In the genomic region with DNA sequence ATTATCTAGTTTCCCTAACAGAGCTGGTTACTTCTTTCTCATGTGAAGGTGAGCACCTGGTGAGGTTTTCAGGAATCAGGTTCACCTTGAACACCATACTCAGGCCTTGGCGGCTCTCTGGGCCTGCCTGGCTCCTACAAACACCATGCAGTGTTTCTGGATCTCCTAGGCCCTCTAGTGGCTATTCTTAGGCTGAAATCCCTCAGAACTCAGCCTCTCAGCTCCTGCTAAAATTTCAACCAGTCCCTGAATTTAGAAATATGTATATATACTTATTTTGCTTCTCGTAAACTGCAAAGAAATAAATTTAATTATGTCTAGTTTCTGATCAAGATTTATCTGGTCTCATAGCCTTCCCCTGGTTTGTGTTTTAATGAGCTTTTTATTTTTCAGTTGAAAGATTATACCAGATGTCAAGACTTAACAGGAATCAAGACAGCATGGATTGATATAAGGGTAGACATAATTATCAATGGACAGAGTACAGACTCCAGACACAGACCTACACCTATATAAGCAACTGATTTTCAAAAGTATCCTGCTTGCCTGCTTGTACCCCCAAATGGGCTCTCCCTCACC, we compare ENCODE assay signal across 8 cellular contexts. TPM values are rescaled to one million over a fixed set of nuclear protein-coding genes. Genes with fewer than 3 reads are reported as not detected.
DNase-seq lines count a peak whose midpoint lies in the region; ATAC-seq, FAIRE-seq and TF ChIP-seq lines count a peak whose summit lies in the region.

No MANE protein-coding gene starts in this region.

- H4K12ac ChIP-seq in trophoblast cell (ENCODE audit: low read depth, low read length) = no peak overlapping the region

- no peak overlapping the region for H2AFZ ChIP-seq in trophoblast cell (ENCODE audit: insufficient read depth, low read length, poor library complexity)

- no peak overlapping the region for H4K8ac ChIP-seq in trophoblast cell (ENCODE audit: low read depth, low read length)

- no peak overlapping the region for H3K27ac ChIP-seq in trophoblast cell (ENCODE audit: low read depth, low read length)

- no peak overlapping the region for H3K14ac ChIP-seq in trophoblast cell (ENCODE audit: low read length)

- peaks cover 0 to 5% of the 10 kb centered on the region in 2 experiments for H3K4me1 ChIP-seq in trophoblast cell (ENCODE audit: control insufficient read depth in 1 of 2, insufficient read depth in 2 of 2, low read length in 2 of 2)

- H2BK12ac ChIP-seq in trophoblast cell (ENCODE audit: low read length) = no peak overlapping the region

- TF ChIP-seq CTCF in GM12864 (IDR thresholded peaks at IDR 0.05; ENCODE audit: low read depth, low read length, missing control alignments) = peak; percentile 71

- no peak overlapping the region for H2BK5ac ChIP-seq in trophoblast cell (ENCODE audit: low read depth, low read length, poor library complexity)

- no peak overlapping the region for H2AK5ac ChIP-seq in trophoblast cell (ENCODE audit: low read length)

- H4K91ac ChIP-seq in trophoblast cell (ENCODE audit: low read depth, low read length) = no peak overlapping the region

- DNase-seq in GM12864 (ENCODE audit: low read depth) = no peak
- DNase-seq in NCI-H2107 treated with DMSO at 0.1 percent for 48 hours (lab: John Stamatoyannopoulos, UW; ENCODE audit: unreplicated experiment) = peak; percentile 66
- peak; percentile 5 to 11 for DNase-seq in activated CD4-positive, alpha-beta T cell treated with anti-CD3 and anti-CD28 coated beads, Interleukin-2, amount 50 U/mL, for 48 hours
- peak; percentile 48 for DNase-seq in globus pallidus (ENCODE audit: low spot score)
- peak; percentile 16 to 63 for DNase-seq in trophoblast cell
- DNase-seq in GF-D8 (lab: John Stamatoyannopoulos, UW) = no peak

- WGBS in trophoblast cell (ENCODE audit: extremely low coverage, insufficient coverage, insufficient read length) = no CpG with 5 or more reads among the region's 2 CpGs

- H3K36me3 ChIP-seq in trophoblast cell (ENCODE audit: control insufficient read depth in 1 of 2, insufficient read depth in 2 of 2, low read length in 2 of 2) = no peaks in the 10 kb centered on the region

- H3K4me3 ChIP-seq in GM12864 (ENCODE audit: low read depth, low read length) = no peak overlapping the region
- no peak overlapping the region for H3K4me3 ChIP-seq in trophoblast cell (ENCODE audit: low read depth, low read length)

- no peak overlapping the region for H2BK120ac ChIP-seq in trophoblast cell (ENCODE audit: insufficient read depth, low read length, poor library complexity)

- no peaks in the 10 kb centered on the region for H3K27me3 ChIP-seq in trophoblast cell (ENCODE audit: insufficient read depth, low read length)

- H3K9ac ChIP-seq in trophoblast cell (ENCODE audit: low read length) = no peak overlapping the region

- H3K23ac ChIP-seq in trophoblast cell (ENCODE audit: low read length) = no peak overlapping the region

- H3K79me2 ChIP-seq in trophoblast cell (ENCODE audit: control insufficient read depth, insufficient read depth, low read length, poor library complexity) = no peaks in the 10 kb centered on the region

- no peaks in the 10 kb centered on the region for H3K9me3 ChIP-seq in trophoblast cell (ENCODE audit: insufficient read depth, low read depth, low read length)

- no peak overlapping the region for H3K18ac ChIP-seq in trophoblast cell (ENCODE audit: low read length)

- H3K4ac ChIP-seq in trophoblast cell (ENCODE audit: low read depth, low read length) = no peak overlapping the region

- FAIRE-seq in A204.1 (lab: Jason Lieb, UNC) = peak; percentile 82

- H3K79me1 ChIP-seq in trophoblast cell (ENCODE audit: low read length) = no peaks in the 10 kb centered on the region

- ATAC-seq in HG03025 (IDR thresholded peaks at IDR 0.05; ENCODE audit: low FRiP score, unreplicated experiment) = peak; percentile 49

- H3K4me2 ChIP-seq in trophoblast cell (ENCODE audit: low read length) = no peak overlapping the region

RNA-seq across cellular contexts. Expression of gene ANKEF1, which starts 55.9 kb away (rescaled TPM):
- polyA plus RNA-seq in trophoblast cell (2013) = 2.6 and 2.7 TPM in 2 replicates

Comparison
In these comparisons a context has a peak if more than half of its experiments do, and no peak if none do; other contexts are left out.
1. DNase-seq: peak in NCI-H2107 treated with DMSO at 0.1 percent for 48 hours (single experiment), activated CD4-positive, alpha-beta T cell treated with anti-CD3 and anti-CD28 coated beads, Interleukin-2, amount 50 U/mL, for 48 hours (2 of 2), globus pallidus (single experiment) and trophoblast cell (2 of 2); none in GM12864 (single experiment) and GF-D8 (single experiment).